ENCODE assay signal across 7 cellular contexts in genomic region chrX:134718329-134719317, GRCh38.
DNase-seq lines count a peak whose midpoint lies in the region; ATAC-seq and TF ChIP-seq lines count a peak whose summit lies in the region.

No MANE protein-coding gene starts in this region.

- POLR2A ChIA-PET in HCT116 (lab: Charles Lee): no interaction called here

- no peak overlapping the region for H3K9ac ChIP-seq in HCT116 (ENCODE audit: low read length)

- peak; percentile 91 for ATAC-seq in HCT116
- no peak for ATAC-seq in stimulated activated memory B cell treated with anti-CD40 and anti-IgM and Interleukin-4, amounts not matched to agents 10 μg/mL and 1 μg/mL and 100 μg/mL, for 72 hours
- ATAC-seq in HG03280 (IDR thresholded peaks at IDR 0.05; ENCODE audit: unreplicated experiment): no peak

- no peak overlapping the region for H3K4me3 Mint-ChIP-seq in stimulated activated memory B cell treated with anti-CD40 and anti-IgM and Interleukin-4, amounts not matched to agents 10 μg/mL and 1 μg/mL and 100 μg/mL, for 72 hours

- no peaks in the 10 kb centered on the region for H3K36me3 ChIP-seq in HCT116 (ENCODE audit: control insufficient read depth in 1 of 2, insufficient read depth in 2 of 2, low read length in 2 of 2)

- no peaks in the 10 kb centered on the region for H3K27me3 Mint-ChIP-seq in stimulated activated memory B cell treated with anti-CD40 and anti-IgM and Interleukin-4, amounts not matched to agents 10 μg/mL and 1 μg/mL and 100 μg/mL, for 72 hours

- intact Hi-C loops in HCT116 (cut with micrococcal nuclease): no loop called here

- no peaks in the 10 kb centered on the region for H4K20me1 ChIP-seq in HCT116 (ENCODE audit: insufficient read depth)

- no peak overlapping the region for H3K27ac Mint-ChIP-seq in stimulated activated memory B cell treated with anti-CD40 and anti-IgM and Interleukin-4, amounts not matched to agents 10 μg/mL and 1 μg/mL and 100 μg/mL, for 72 hours

- CTCF ChIA-PET in HCT116 (lab: Charles Lee): no interaction called here

- no peak for TF ChIP-seq POLR2A in HCT116 (IDR thresholded peaks at IDR 0.05; ENCODE audit: borderline replicate concordance, extremely low read depth, insufficient read depth, insufficient read length)

- no TSS peak for BruUV-seq in HCT116 (replicated peaks; lab: Mats Ljungman, UMichigan)

- H3K4me1 ChIP-seq in HCT116 (ENCODE audit: control insufficient read depth in 1 of 2, insufficient read depth in 2 of 2, low read length in 2 of 2): peaks cover 6 to 18% of the 10 kb centered on the region in 2 experiments

- no peaks in the 10 kb centered on the region for H3K27me3 ChIP-seq in HCT116 (ENCODE audit: insufficient read depth, low read length)

- no peaks in the 10 kb centered on the region for H3K36me3 Mint-ChIP-seq in stimulated activated memory B cell treated with anti-CD40 and anti-IgM and Interleukin-4, amounts not matched to agents 10 μg/mL and 1 μg/mL and 100 μg/mL, for 72 hours

- H3K27ac ChIP-seq in HCT116 (ENCODE audit: low read depth, low read length): no peak overlapping the region

- H3K4me2 ChIP-seq in HCT116 (ENCODE audit: low read length): peak overlapping the region; percentile 48

- peaks cover 10% of the 10 kb centered on the region for H3K4me1 Mint-ChIP-seq in stimulated activated memory B cell treated with anti-CD40 and anti-IgM and Interleukin-4, amounts not matched to agents 10 μg/mL and 1 μg/mL and 100 μg/mL, for 72 hours

- no peaks in the 10 kb centered on the region for H3K9me3 ChIP-seq in HCT116 (ENCODE audit: control insufficient read depth in 1 of 2, insufficient read depth in 1 of 2, low read depth in 1 of 2, low read length in 2 of 2)

- TF ChIP-seq RAD21 in HCT116 (IDR thresholded peaks at IDR 0.05; ENCODE audit: low read depth): no peak

- TF ChIP-seq CTCF in HCT116 (IDR thresholded peaks at IDR 0.05 in 2 of 3, conservative IDR thresholded peaks at IDR 0.05 in 1 of 3; ENCODE audit: borderline replicate concordance in 1 of 3, insufficient read depth in 1 of 3, low read depth in 2 of 3, low read length in 2 of 3) (no peak), cardiac fibroblast (IDR thresholded peaks at IDR 0.05; ENCODE audit: low read depth, low read length) (no peak)

- H3K9me2 ChIP-seq in HCT116 (ENCODE audit: insufficient read depth): no peaks in the 10 kb centered on the region

- H2AFZ ChIP-seq in HCT116 (ENCODE audit: low read depth, low read length, poor library complexity, severe bottlenecking): peak overlapping the region; percentile 43

- DNase-seq in GM04504 (ENCODE audit: low read depth): peak; percentile 99
- DNase-seq in HCT116 (ENCODE audit: low read depth, low spot score): peak; percentile 54
- peak; percentile 39 for DNase-seq in NOMO-1 treated with DMSO at 0.1 percent for 48 hours (lab: John Stamatoyannopoulos, UW; ENCODE audit: unreplicated experiment)
- peak; percentile 91 to 93 for DNase-seq in cardiac fibroblast (ENCODE audit: low read depth in 2 of 2)
- DNase-seq in non-pigmented ciliary epithelial cell (ENCODE audit: low read depth): peak; percentile 70

- no peaks in the 10 kb centered on the region for H3K9me3 Mint-ChIP-seq in stimulated activated memory B cell treated with anti-CD40 and anti-IgM and Interleukin-4, amounts not matched to agents 10 μg/mL and 1 μg/mL and 100 μg/mL, for 72 hours

- H3K4me3 ChIP-seq in HCT116 (replicated peaks in 1 of 2; ENCODE audit: low read depth in 1 of 2, low read length in 2 of 2) (no peak overlapping the region), cardiac fibroblast (replicated peaks in 1 of 2; ENCODE audit: low read depth in 2 of 2, low read length in 2 of 2) (no peak overlapping the region)

- RAD21 ChIA-PET in HCT116 (lab: Charles Lee; ENCODE audit: low non-redundant PET in 1 of 2, low total read pairs in 2 of 2, uncharacterized antibody in 2 of 2, unreplicated experiment in 2 of 2): no interaction called here

- no peaks in the 10 kb centered on the region for H3K79me2 ChIP-seq in HCT116 (ENCODE audit: insufficient read depth, low read length)

TF ChIP-seq in HCT116, 20 proteins besides CTCF, POLR2A, EP300 and RAD21:
- TF ChIP-seq EZH2 (IDR thresholded peaks at IDR 0.05) (no peak), MAX (IDR thresholded peaks at IDR 0.05) (peak; percentile 81), ZBTB33 (IDR thresholded peaks at IDR 0.05; ENCODE audit: extremely low read depth, insufficient replicate concordance, low read length) (no peak), CBX3 (IDR thresholded peaks at IDR 0.05; ENCODE audit: low read depth) (no peak), REST (IDR thresholded peaks at IDR 0.05; ENCODE audit: low read depth) (no peak), YY1 (IDR thresholded peaks at IDR 0.05; ENCODE audit: extremely low read depth, insufficient replicate concordance, low read depth, low read length) (no peak), FOSL1 (IDR thresholded peaks at IDR 0.05; ENCODE audit: low read depth) (no peak), SP1 (IDR thresholded peaks at IDR 0.05; ENCODE audit: low read depth) (peak; percentile 21; the same call in 1 of the 2 replicates), SIN3A (IDR thresholded peaks at IDR 0.05; ENCODE audit: low read depth) (0 out of 2 replicates have a peak, but pooled peaks have one; percentile 33), CEBPB (IDR thresholded peaks at IDR 0.05; ENCODE audit: low read depth) (no peak)

Comparison
In these comparisons a context has a peak if more than half of its experiments do, and no peak if none do; other contexts are left out.
1. DNase-seq: peak in every context shown above with its lines; median percentile 99 in GM04504; 92 in cardiac fibroblast; 70 in non-pigmented ciliary epithelial cell; 54 in HCT116; 39 in NOMO-1 treated with DMSO at 0.1 percent for 48 hours.